1 cellular context compared by ENCODE assay signal in the genomic region with DNA sequence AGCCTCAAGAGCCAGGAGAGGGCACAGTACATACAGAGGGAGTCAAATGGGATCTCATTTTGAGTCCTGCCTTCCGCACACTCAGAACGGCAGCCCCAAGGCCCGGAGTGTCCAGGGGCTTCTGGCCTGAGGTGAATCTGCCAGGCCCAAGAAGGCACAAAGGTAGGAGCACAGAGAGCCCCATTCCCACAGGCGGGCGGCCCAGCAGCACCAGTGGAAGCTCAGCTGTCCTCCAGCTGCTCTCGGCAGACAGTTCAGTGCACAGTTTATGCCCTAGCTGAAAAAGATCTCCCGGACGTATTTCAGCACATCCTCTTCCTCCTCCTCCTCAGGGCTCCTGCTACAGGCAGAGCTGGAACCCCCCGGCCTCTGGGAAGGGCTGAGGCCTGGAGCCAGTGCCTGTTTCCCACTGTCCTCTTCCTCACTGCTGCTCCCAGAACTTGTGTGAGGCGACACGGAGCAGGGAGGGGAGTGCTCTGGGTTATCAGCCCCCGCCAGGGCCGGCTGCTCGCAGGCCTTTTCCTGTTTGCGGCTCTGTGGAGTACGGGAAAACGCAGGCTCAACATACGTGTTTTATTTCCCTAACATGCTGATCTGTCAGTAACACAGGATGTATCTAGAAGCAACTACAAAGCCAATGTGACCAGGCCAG.
TF ChIP-seq lines count a peak whose summit lies in the region.

No MANE protein-coding gene starts in this region.

TF ChIP-seq in GM12878, 131 proteins besides CTCF, POLR2A, EP300 and RAD21:
- TF ChIP-seq CHD4 (IDR thresholded peaks at IDR 0.05) (no peak), CBFB (IDR thresholded peaks at IDR 0.05; ENCODE audit: low read depth) (no peak), ETV6 (conservative IDR thresholded peaks at IDR 0.05 in 1 of 2, IDR thresholded peaks at IDR 0.05 in 1 of 2; ENCODE audit: borderline replicate concordance in 1 of 2, low read depth in 1 of 2) (no peak), TBL1XR1 (IDR thresholded peaks at IDR 0.05; ENCODE audit: low read depth, low read length) (no peak), CBX3 (IDR thresholded peaks at IDR 0.05; ENCODE audit: borderline replicate concordance, low read depth) (no peak), RBBP5 (conservative IDR thresholded peaks at IDR 0.05) (no peak), MEF2B (IDR thresholded peaks at IDR 0.05; ENCODE audit: partially characterized antibody, poor library complexity, severe bottlenecking) (no peak), ZZZ3 (IDR thresholded peaks at IDR 0.05; ENCODE audit: control insufficient read depth, insufficient read length, low read depth) (no peak), KAT2A (conservative IDR thresholded peaks at IDR 0.05; ENCODE audit: control insufficient read depth, low read depth, low read length) (no peak), RELA (IDR thresholded peaks at IDR 0.05; ENCODE audit: borderline replicate concordance, partially characterized antibody) (no peak), POLR2AphosphoS5 (IDR thresholded peaks at IDR 0.05; ENCODE audit: low read length) (no peak), SMAD5 (IDR thresholded peaks at IDR 0.05; ENCODE audit: low read depth) (no peak)
- TF ChIP-seq, protein P1, sequence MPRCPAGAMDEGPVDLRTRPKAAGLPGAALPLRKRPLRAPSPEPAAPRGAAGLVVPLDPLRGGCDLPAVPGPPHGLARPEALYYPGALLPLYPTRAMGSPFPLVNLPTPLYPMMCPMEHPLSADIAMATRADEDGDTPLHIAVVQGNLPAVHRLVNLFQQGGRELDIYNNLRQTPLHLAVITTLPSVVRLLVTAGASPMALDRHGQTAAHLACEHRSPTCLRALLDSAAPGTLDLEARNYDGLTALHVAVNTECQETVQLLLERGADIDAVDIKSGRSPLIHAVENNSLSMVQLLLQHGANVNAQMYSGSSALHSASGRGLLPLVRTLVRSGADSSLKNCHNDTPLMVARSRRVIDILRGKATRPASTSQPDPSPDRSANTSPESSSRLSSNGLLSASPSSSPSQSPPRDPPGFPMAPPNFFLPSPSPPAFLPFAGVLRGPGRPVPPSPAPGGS (IDR thresholded peaks at IDR 0.05; ENCODE audit: borderline replicate concordance, insufficient read depth, low read depth, low read length, poor library complexity, severe bottlenecking), result no peak
- TF ChIP-seq, protein P2, sequence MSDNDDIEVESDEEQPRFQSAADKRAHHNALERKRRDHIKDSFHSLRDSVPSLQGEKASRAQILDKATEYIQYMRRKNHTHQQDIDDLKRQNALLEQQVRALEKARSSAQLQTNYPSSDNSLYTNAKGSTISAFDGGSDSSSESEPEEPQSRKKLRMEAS (IDR thresholded peaks at IDR 0.05; ENCODE audit: low read depth, low read length), result no peak
- TF ChIP-seq, protein P3, sequence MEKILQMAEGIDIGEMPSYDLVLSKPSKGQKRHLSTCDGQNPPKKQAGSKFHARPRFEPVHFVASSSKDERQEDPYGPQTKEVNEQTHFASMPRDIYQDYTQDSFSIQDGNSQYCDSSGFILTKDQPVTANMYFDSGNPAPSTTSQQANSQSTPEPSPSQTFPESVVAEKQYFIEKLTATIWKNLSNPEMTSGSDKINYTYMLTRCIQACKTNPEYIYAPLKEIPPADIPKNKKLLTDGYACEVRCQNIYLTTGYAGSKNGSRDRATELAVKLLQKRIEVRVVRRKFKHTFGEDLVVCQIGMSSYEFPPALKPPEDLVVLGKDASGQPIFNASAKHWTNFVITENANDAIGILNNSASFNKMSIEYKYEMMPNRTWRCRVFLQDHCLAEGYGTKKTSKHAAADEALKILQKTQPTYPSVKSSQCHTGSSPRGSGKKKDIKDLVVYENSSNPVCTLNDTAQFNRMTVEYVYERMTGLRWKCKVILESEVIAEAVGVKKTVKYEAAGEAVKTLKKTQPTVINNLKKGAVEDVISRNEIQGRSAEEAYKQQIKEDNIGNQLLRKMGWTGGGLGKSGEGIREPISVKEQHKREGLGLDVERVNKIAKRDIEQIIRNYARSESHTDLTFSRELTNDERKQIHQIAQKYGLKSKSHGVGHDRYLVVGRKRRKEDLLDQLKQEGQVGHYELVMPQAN (conservative IDR thresholded peaks at IDR 0.05), result no peak
- TF ChIP-seq, protein P4, sequence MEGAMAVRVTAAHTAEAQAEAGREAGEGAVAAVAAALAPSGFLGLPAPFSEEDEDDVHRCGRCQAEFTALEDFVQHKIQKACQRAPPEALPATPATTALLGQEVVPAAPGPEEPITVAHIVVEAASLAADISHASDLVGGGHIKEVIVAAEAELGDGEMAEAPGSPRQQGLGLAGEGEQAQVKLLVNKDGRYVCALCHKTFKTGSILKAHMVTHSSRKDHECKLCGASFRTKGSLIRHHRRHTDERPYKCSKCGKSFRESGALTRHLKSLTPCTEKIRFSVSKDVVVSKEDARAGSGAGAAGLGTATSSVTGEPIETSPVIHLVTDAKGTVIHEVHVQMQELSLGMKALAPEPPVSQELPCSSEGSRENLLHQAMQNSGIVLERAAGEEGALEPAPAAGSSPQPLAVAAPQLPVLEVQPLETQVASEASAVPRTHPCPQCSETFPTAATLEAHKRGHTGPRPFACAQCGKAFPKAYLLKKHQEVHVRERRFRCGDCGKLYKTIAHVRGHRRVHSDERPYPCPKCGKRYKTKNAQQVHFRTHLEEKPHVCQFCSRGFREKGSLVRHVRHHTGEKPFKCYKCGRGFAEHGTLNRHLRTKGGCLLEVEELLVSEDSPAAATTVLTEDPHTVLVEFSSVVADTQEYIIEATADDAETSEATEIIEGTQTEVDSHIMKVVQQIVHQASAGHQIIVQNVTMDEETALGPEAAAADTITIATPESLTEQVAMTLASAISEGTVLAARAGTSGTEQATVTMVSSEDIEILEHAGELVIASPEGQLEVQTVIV (IDR thresholded peaks at IDR 0.05; ENCODE audit: borderline replicate concordance, partially characterized antibody), result no peak
- TF ChIP-seq, protein P5, sequence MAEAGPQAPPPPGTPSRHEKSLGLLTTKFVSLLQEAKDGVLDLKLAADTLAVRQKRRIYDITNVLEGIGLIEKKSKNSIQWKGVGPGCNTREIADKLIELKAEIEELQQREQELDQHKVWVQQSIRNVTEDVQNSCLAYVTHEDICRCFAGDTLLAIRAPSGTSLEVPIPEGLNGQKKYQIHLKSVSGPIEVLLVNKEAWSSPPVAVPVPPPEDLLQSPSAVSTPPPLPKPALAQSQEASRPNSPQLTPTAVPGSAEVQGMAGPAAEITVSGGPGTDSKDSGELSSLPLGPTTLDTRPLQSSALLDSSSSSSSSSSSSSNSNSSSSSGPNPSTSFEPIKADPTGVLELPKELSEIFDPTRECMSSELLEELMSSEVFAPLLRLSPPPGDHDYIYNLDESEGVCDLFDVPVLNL (IDR thresholded peaks at IDR 0.05; ENCODE audit: low read depth, low read length), result no peak
- TF ChIP-seq, protein P6, sequence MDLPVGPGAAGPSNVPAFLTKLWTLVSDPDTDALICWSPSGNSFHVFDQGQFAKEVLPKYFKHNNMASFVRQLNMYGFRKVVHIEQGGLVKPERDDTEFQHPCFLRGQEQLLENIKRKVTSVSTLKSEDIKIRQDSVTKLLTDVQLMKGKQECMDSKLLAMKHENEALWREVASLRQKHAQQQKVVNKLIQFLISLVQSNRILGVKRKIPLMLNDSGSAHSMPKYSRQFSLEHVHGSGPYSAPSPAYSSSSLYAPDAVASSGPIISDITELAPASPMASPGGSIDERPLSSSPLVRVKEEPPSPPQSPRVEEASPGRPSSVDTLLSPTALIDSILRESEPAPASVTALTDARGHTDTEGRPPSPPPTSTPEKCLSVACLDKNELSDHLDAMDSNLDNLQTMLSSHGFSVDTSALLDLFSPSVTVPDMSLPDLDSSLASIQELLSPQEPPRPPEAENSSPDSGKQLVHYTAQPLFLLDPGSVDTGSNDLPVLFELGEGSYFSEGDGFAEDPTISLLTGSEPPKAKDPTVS (IDR thresholded peaks at IDR 0.05; ENCODE audit: low read depth, low read length), result no peak
- TF ChIP-seq, protein P7, sequence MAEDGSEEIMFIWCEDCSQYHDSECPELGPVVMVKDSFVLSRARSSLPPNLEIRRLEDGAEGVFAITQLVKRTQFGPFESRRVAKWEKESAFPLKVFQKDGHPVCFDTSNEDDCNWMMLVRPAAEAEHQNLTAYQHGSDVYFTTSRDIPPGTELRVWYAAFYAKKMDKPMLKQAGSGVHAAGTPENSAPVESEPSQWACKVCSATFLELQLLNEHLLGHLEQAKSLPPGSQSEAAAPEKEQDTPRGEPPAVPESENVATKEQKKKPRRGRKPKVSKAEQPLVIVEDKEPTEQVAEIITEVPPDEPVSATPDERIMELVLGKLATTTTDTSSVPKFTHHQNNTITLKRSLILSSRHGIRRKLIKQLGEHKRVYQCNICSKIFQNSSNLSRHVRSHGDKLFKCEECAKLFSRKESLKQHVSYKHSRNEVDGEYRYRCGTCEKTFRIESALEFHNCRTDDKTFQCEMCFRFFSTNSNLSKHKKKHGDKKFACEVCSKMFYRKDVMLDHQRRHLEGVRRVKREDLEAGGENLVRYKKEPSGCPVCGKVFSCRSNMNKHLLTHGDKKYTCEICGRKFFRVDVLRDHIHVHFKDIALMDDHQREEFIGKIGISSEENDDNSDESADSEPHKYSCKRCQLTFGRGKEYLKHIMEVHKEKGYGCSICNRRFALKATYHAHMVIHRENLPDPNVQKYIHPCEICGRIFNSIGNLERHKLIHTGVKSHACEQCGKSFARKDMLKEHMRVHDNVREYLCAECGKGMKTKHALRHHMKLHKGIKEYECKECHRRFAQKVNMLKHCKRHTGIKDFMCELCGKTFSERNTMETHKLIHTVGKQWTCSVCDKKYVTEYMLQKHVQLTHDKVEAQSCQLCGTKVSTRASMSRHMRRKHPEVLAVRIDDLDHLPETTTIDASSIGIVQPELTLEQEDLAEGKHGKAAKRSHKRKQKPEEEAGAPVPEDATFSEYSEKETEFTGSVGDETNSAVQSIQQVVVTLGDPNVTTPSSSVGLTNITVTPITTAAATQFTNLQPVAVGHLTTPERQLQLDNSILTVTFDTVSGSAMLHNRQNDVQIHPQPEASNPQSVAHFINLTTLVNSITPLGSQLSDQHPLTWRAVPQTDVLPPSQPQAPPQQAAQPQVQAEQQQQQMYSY (CRISPR knock-in tag; IDR thresholded peaks at IDR 0.05), result no peak
